ENCODE assay signal across 13 cellular contexts in genomic region chr2:68110102-68110501, GRCh38. TPM values are rescaled to one million over a fixed set of nuclear protein-coding genes. Genes with fewer than 3 reads are reported as not detected.
DNase-seq lines count a peak whose midpoint lies in the region; ATAC-seq, FAIRE-seq and TF ChIP-seq lines count a peak whose summit lies in the region.
"Had no signal": no experiment of that assay in that cellular context is flagged by ENCODE, and none has a peak within 500 bp of the region (broad histone marks: within the 10 kb centered on the region; RNA-seq: fewer than 3 reads in every experiment).

No MANE protein-coding gene starts in this region.

- no peaks in the 10 kb centered on the region for H3F3A ChIP-seq in DOHH2 (ENCODE audit: control insufficient read depth, insufficient read depth)

- no peak overlapping the region for H3K4me3 Mint-ChIP-seq in MCF 10A (ENCODE audit: unreplicated experiment)
- H3K4me3 Mint-ChIP-seq: CD4-positive, CD25-positive, alpha-beta regulatory T cell; neural progenitor cell had no signal

- no peaks in the 10 kb centered on the region for H3K9me2 ChIP-seq in DOHH2 (replicated peaks; ENCODE audit: control insufficient read depth, low read length)
- H3K9me2 ChIP-seq in OCI-LY7 (ENCODE audit: insufficient read depth, low read length): no peaks in the 10 kb centered on the region

- H3K4me2 ChIP-seq in DOHH2 (ENCODE audit: low read length) (no peak overlapping the region), OCI-LY7 (ENCODE audit: low read length) (no peak overlapping the region)
- H3K4me2 ChIP-seq: neural progenitor cell had no signal

- peaks cover 8% of the 10 kb centered on the region for H3K9me3 ChIP-seq in DOHH2 (ENCODE audit: control insufficient read depth, insufficient read depth, low read length)
- H3K9me3 ChIP-seq in OCI-LY7 (ENCODE audit: low read length): peaks cover 17% of the 10 kb centered on the region

- H3K36me3 Mint-ChIP-seq in MCF 10A (ENCODE audit: insufficient read depth, unreplicated experiment): no peaks in the 10 kb centered on the region
- H3K36me3 Mint-ChIP-seq: neural progenitor cell had no signal

- H3K27ac ChIP-seq in DOHH2 (ENCODE audit: low read depth, low read length): no peak overlapping the region
- H3K27ac ChIP-seq in OCI-LY7 (ENCODE audit: low read depth, low read length, poor library complexity, severe bottlenecking): no peak overlapping the region
- H3K27ac ChIP-seq: neural progenitor cell had no signal

- no peaks in the 10 kb centered on the region for H3K4me1 ChIP-seq in DOHH2 (ENCODE audit: control insufficient read depth, low read length)
- no peaks in the 10 kb centered on the region for H3K4me1 ChIP-seq in OCI-LY7 (ENCODE audit: insufficient read depth, low read length, poor library complexity, severe bottlenecking)
- H3K4me1 ChIP-seq: neural progenitor cell had no signal

- H3K27me3 ChIP-seq in DOHH2 (ENCODE audit: control insufficient read depth, low read length): no peaks in the 10 kb centered on the region
- H3K27me3 ChIP-seq: neural progenitor cell had no signal

- H3K79me2 ChIP-seq in DOHH2 (ENCODE audit: control insufficient read depth, low read length) (no peaks in the 10 kb centered on the region), OCI-LY7 (ENCODE audit: insufficient read depth, low read depth, low read length) (no peaks in the 10 kb centered on the region)

- CTCF ChIA-PET in OCI-LY7 (lab: Charles Lee; ENCODE audit: unreplicated experiment): no interaction called here
- CTCF ChIA-PET in GM10248 (lab: Yijun Ruan, JAX): interaction anchor here (1.4 to 3.3 kb wide), 2 partner anchors 12 to 14 kb away, joined by 4 to 18 read pairs; no protein-coding TSS in a partner anchor
- CTCF ChIA-PET in MCF 10A (lab: Yijun Ruan, JAX): interaction anchor here (3.8 kb wide), 1 partner anchor 12 kb away, joined by 14 read pairs; no protein-coding TSS in a partner anchor

- intact Hi-C loops in OCI-LY7 (cut with micrococcal nuclease; ENCODE audit: unreplicated experiment) (loop anchor here (5.0 kb wide), 1 partner anchor 378 kb away; no protein-coding TSS in a partner anchor), MCF 10A (cut with micrococcal nuclease) (no loop called here)

- ATAC-seq in GM19452 (IDR thresholded peaks at IDR 0.05; ENCODE audit: unreplicated experiment) (peak; percentile 82), HG03175 (IDR thresholded peaks at IDR 0.05; ENCODE audit: unreplicated experiment) (peak; percentile 93)

- no peak for FAIRE-seq in HTR-8/SVneo (lab: Jason Lieb, UNC)
- FAIRE-seq: endothelial cell of umbilical vein had no signal

- H2AFZ ChIP-seq in OCI-LY7 (ENCODE audit: low read length): no peak overlapping the region
- H2AFZ ChIP-seq: neural progenitor cell had no signal

- no peaks in the 10 kb centered on the region for H3K4me1 Mint-ChIP-seq in MCF 10A (ENCODE audit: insufficient read depth, unreplicated experiment)
- H3K4me1 Mint-ChIP-seq: CD4-positive, CD25-positive, alpha-beta regulatory T cell; neural progenitor cell had no signal

- DNase-seq in OCI-LY7 (ENCODE audit: low spot score) (peak; percentile 57), GM10248 (ENCODE audit: extremely low spot score) (no peak), HTR-8/SVneo (ENCODE audit: insufficient read length, low spot score) (no peak), MCF 10A (ENCODE audit: unreplicated experiment) (no peak)
- no peak for DNase-seq in effector CD4-positive, alpha-beta T cell
- DNase-seq: amygdala; CD4-positive, CD25-positive, alpha-beta regulatory T cell; stimulated activated CD4-positive, alpha-beta T cell treated with anti-CD3 and anti-CD28 coated beads, Interleukin-4, amount 100 ng/mL, for 1 hour had no signal

- peaks cover 14% of the 10 kb centered on the region for H3K9me3 Mint-ChIP-seq in MCF 10A (ENCODE audit: unreplicated experiment)

- BruUV-seq in OCI-LY7 (replicated peaks; lab: Mats Ljungman, UMichigan): no TSS peak
- no TSS peak for BruUV-seq in MCF 10A (replicated peaks; lab: Mats Ljungman, UMichigan)

- TF ChIP-seq CTCF in DOHH2 (IDR thresholded peaks at IDR 0.05; ENCODE audit: low read depth, low read length, poor library complexity, severe bottlenecking) (peak; percentile 36), OCI-LY7 (conservative IDR thresholded peaks at IDR 0.05; ENCODE audit: low read length) (peak; percentile 64), GM10248 (IDR thresholded peaks at IDR 0.05; ENCODE audit: control extremely low read depth, extremely low read depth, low read depth, missing control alignments) (no peak), MCF 10A (IDR thresholded peaks at IDR 0.05; ENCODE audit: unreplicated experiment) (no peak)

- H4K20me1 ChIP-seq in DOHH2 (ENCODE audit: control insufficient read depth, insufficient read depth, low read depth, low read length) (no peaks in the 10 kb centered on the region), OCI-LY7 (ENCODE audit: insufficient read depth, low read length) (no peaks in the 10 kb centered on the region)

- no peaks in the 10 kb centered on the region for H3K36me3 ChIP-seq in DOHH2 (ENCODE audit: control insufficient read depth, low read length)
- H3K36me3 ChIP-seq in OCI-LY7 (ENCODE audit: insufficient read depth, low read length): no peaks in the 10 kb centered on the region
- H3K36me3 ChIP-seq: neural progenitor cell had no signal

- POLR2A ChIA-PET in OCI-LY7 (lab: Charles Lee) (interaction anchor here (1.4 kb wide), 1 partner anchor 10 kb away, joined by 4 read pairs; no protein-coding TSS in a partner anchor), GM10248 (lab: Yijun Ruan, JAX) (no interaction called here), MCF 10A (lab: Yijun Ruan, JAX) (no interaction called here)

- H3K27ac Mint-ChIP-seq in MCF 10A (ENCODE audit: low read depth, unreplicated experiment): no peak overlapping the region
- H3K27ac Mint-ChIP-seq: CD4-positive, CD25-positive, alpha-beta regulatory T cell; neural progenitor cell had no signal

- H3K27me3 Mint-ChIP-seq in MCF 10A (ENCODE audit: insufficient read depth, unreplicated experiment): no peaks in the 10 kb centered on the region

- no peak overlapping the region for H3K4me3 ChIP-seq in DOHH2 (ENCODE audit: low read length)
- no peak overlapping the region for H3K4me3 ChIP-seq in OCI-LY7 (ENCODE audit: low read depth, low read length, poor library complexity, severe bottlenecking)
- H3K4me3 ChIP-seq: neural progenitor cell had no signal

RNA-seq across cellular contexts. Expression of gene C1D, which starts 47.3 kb away (rescaled TPM):
- 19.1 and 30.1 TPM in 2 replicates for total RNA-seq in OCI-LY7 (2014; rRNA removed; shearing (Covaris generic))
- total RNA-seq in OCI-LY7 (2022) (36.3 and 37.9 TPM in 2 replicates), MCF 10A (2022) (17.4 and 22.4 TPM in 2 replicates)

RNA-seq across cellular contexts. Expression of gene PNO1, which starts 47.6 kb away (rescaled TPM):
- total RNA-seq in OCI-LY7 (2014; rRNA removed; shearing (Covaris generic)): 18.6 and 26.3 TPM in 2 replicates
- total RNA-seq in OCI-LY7 (2022) (16.3 and 22.5 TPM in 2 replicates), MCF 10A (2022) (27.9 and 35.0 TPM in 2 replicates)

Comparison
In these comparisons a context has a peak if more than half of its experiments do, and no peak if none do; other contexts are left out.
1. CTCF ChIP-seq: peak in DOHH2 (single experiment) and OCI-LY7 (single experiment); none in GM10248 (single experiment) and MCF 10A (single experiment).